Comparison of ENCODE assay signal across 25 cellular contexts in genomic region chr10:92180326-92180881, GRCh38.
"Had no signal": no experiment of that assay in that cellular context is flagged by ENCODE, and none has a peak within 500 bp of the region (broad histone marks: within the 10 kb centered on the region; RNA-seq: fewer than 3 reads in every experiment).

No MANE protein-coding gene starts in this region.

- ATAC-seq: effector memory CD8-positive, alpha-beta T cell; gastrocnemius medialis; left lobe of liver; naive thymus-derived CD4-positive, alpha-beta T cell; right lobe of liver; stimulated activated naive CD8-positive, alpha-beta T cell treated with anti-CD3 and anti-CD28 coated beads, Interleukin-15, amount 100 ng/mL, for 72 hours; upper lobe of right lung had no signal

- H3K9ac ChIP-seq: neural progenitor cell, parathyroid adenoma had no signal

- H3K27me3 ChIP-seq: colonic mucosa, esophagus squamous epithelium, gastrocnemius medialis, neural progenitor cell, right lobe of liver, suprapubic skin, transverse colon, upper lobe of right lung, uterus had no signal

- H3K9me3 ChIP-seq: colonic mucosa, esophagus squamous epithelium, gastrocnemius medialis, right lobe of liver, suprapubic skin, transverse colon, upper lobe of right lung, uterus had no signal

- FAIRE-seq: keratinocyte had no signal

- DNase-seq: colonic mucosa; effector memory CD8-positive, alpha-beta T cell; erythroblast; esophagus squamous epithelium; foreskin fibroblast; gastrocnemius medialis; head of caudate nucleus; mesenchymal stem cell; naive thymus-derived CD4-positive, alpha-beta T cell; right lobe of liver; small intestine; stimulated activated CD4-positive, alpha-beta T cell treated with anti-CD3 and anti-CD28 coated beads, Interleukin-12 subunit alpha, Interleukin-12 subunit beta, amount 100 ng/mL, for 4 hours; stimulated activated CD4-positive, alpha-beta T cell treated with anti-CD3 and anti-CD28 coated beads, Interleukin-1b, Interleukin-23, amount 100 ng/mL, for 48 hours; stimulated activated CD4-positive, alpha-beta T cell treated with anti-CD3 and anti-CD28 coated beads, Interleukin-4, amount 100 ng/mL, for 1 hour; stimulated activated CD8-positive, alpha-beta memory T cell treated with anti-CD3 and anti-CD28 coated beads, Interleukin-4, amount 100 ng/mL, for 48 hours; stimulated activated naive CD4-positive, alpha-beta T cell; stimulated activated naive CD8-positive, alpha-beta T cell treated with anti-CD3 and anti-CD28 coated beads, Interleukin-15, amount 100 ng/mL, for 72 hours; transverse colon; upper lobe of right lung; uterus had no signal

- H3K4me1 ChIP-seq: colonic mucosa, neural progenitor cell, parathyroid adenoma, right lobe of liver, upper lobe of right lung, uterus had no signal

- H3K4me2 ChIP-seq: neural progenitor cell had no signal

- H3K36me3 ChIP-seq: colonic mucosa, gastrocnemius medialis, neural progenitor cell, upper lobe of right lung, uterus had no signal

- H3K27ac ChIP-seq: colonic mucosa, esophagus squamous epithelium, neural progenitor cell, parathyroid adenoma, right lobe of liver, suprapubic skin, transverse colon, upper lobe of right lung, uterus had no signal

- H2AFZ ChIP-seq: neural progenitor cell, parathyroid adenoma had no signal

- H3K4me3 ChIP-seq: colonic mucosa, esophagus squamous epithelium, gastrocnemius medialis, neural progenitor cell, right lobe of liver, suprapubic skin, transverse colon, upper lobe of right lung, uterus had no signal

- H3K79me2 ChIP-seq: parathyroid adenoma had no signal
